In the genomic region with DNA sequence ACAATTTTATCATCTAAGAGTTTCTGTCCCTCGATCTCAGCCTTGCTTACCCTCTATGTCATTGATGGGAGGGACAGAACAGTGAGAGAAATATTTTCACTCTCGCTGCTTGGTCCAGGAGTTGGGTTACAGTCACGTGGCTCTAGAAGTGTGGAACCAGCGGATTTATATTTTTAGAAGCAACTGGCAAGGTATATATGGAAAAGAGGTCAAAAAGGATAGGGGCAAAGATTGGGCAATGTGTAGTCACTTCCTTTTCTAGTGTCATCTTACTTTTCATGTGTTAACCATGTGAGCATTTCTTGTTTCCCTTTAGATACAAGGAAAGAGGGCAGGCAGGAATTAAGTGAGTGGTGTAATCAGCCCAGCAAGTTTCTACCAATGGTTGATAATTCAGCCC, we compare ENCODE assay signal across 1 cellular context.
TF ChIP-seq lines count a peak whose summit lies in the region.

No MANE protein-coding gene starts in this region.

TF ChIP-seq in K562, 482 proteins besides CTCF, POLR2A, EP300 and RAD21 (continued from another document):
- TF ChIP-seq, protein P1, sequence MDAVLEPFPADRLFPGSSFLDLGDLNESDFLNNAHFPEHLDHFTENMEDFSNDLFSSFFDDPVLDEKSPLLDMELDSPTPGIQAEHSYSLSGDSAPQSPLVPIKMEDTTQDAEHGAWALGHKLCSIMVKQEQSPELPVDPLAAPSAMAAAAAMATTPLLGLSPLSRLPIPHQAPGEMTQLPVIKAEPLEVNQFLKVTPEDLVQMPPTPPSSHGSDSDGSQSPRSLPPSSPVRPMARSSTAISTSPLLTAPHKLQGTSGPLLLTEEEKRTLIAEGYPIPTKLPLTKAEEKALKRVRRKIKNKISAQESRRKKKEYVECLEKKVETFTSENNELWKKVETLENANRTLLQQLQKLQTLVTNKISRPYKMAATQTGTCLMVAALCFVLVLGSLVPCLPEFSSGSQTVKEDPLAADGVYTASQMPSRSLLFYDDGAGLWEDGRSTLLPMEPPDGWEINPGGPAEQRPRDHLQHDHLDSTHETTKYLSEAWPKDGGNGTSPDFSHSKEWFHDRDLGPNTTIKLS (IDR thresholded peaks at IDR 0.05; ENCODE audit: borderline replicate concordance, low read depth), result no peak
- TF ChIP-seq ZNF77 (CRISPR knock-in tag; IDR thresholded peaks at IDR 0.05), result no peak
- TF ChIP-seq, protein P2, sequence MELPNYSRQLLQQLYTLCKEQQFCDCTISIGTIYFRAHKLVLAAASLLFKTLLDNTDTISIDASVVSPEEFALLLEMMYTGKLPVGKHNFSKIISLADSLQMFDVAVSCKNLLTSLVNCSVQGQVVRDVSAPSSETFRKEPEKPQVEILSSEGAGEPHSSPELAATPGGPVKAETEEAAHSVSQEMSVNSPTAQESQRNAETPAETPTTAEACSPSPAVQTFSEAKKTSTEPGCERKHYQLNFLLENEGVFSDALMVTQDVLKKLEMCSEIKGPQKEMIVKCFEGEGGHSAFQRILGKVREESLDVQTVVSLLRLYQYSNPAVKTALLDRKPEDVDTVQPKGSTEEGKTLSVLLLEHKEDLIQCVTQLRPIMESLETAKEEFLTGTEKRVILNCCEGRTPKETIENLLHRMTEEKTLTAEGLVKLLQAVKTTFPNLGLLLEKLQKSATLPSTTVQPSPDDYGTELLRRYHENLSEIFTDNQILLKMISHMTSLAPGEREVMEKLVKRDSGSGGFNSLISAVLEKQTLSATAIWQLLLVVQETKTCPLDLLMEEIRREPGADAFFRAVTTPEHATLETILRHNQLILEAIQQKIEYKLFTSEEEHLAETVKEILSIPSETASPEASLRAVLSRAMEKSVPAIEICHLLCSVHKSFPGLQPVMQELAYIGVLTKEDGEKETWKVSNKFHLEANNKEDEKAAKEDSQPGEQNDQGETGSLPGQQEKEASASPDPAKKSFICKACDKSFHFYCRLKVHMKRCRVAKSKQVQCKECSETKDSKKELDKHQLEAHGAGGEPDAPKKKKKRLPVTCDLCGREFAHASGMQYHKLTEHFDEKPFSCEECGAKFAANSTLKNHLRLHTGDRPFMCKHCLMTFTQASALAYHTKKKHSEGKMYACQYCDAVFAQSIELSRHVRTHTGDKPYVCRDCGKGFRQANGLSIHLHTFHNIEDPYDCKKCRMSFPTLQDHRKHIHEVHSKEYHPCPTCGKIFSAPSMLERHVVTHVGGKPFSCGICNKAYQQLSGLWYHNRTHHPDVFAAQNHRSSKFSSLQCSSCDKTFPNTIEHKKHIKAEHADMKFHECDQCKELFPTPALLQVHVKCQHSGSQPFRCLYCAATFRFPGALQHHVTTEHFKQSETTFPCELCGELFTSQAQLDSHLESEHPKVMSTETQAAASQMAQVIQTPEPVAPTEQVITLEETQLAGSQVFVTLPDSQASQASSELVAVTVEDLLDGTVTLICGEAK (IDR thresholded peaks at IDR 0.05), result no peak
- TF ChIP-seq, protein P2 (CRISPR knock-in tag; IDR thresholded peaks at IDR 0.05), result no peak
